ENCODE assay signal across 27 cellular contexts in genomic region chr14:102967506-102967795, GRCh38. TPM values are rescaled to one million over a fixed set of nuclear protein-coding genes. Genes with fewer than 3 reads are reported as not detected.
"Had no signal": no experiment of that assay in that cellular context is flagged by ENCODE, and none has a peak within 500 bp of the region (broad histone marks: within the 10 kb centered on the region; RNA-seq: fewer than 3 reads in every experiment).

No MANE protein-coding gene starts in this region.

- FAIRE-seq: bronchial epithelial cell, colon, endometrium, keratinocyte had no signal

- H3K4me3 ChIP-seq: esophagus muscularis mucosa, gastroesophageal sphincter, lung, smooth muscle cell had no signal

- H3K4me3 Mint-ChIP-seq: central memory CD8-positive, alpha-beta T cell; dendritic cell treated with granulocyte-macrophage colony-stimulating factor and Interleukin-4, amounts not matched to agents 40 ng/mL and 50 ng/mL, for 4 days; immature natural killer cell; naive thymus-derived CD4-positive, alpha-beta T cell; nephron progenitor cell; stimulated activated naive B cell treated with anti-CD40 and anti-IgM and Interleukin-4, amounts not matched to agents 10 μg/mL and 1 μg/mL and 100 μg/mL, for 72 hours; stimulated activated naive CD8-positive, alpha-beta T cell treated with anti-CD3 and anti-CD28 coated beads, Interleukin-15, amount 100 ng/mL, for 72 hours had no signal

- DNase-seq: effector CD8-positive, alpha-beta T cell; immature natural killer cell; left colon; left ventricle myocardium superior; mesenchymal stem cell; midbrain; naive thymus-derived CD4-positive, alpha-beta T cell; nephron progenitor cell; right cardiac atrium; stimulated activated CD4-positive, alpha-beta T cell treated with anti-CD3 and anti-CD28 coated beads, Interleukin-15, amount 100 ng/mL, for 24 hours; stimulated activated CD4-positive, alpha-beta T cell treated with anti-CD3 and anti-CD28 coated beads, Interleukin-2, amount 100 ng/mL, for 24 hours; stimulated activated CD4-positive, alpha-beta T cell treated with anti-CD3 and anti-CD28 coated beads, Interleukin-4, amount 100 ng/mL, for 4 hours; stimulated activated naive B cell treated with anti-CD40 and anti-IgM and Interleukin-4, amounts not matched to agents 10 μg/mL and 1 μg/mL and 100 μg/mL, for 72 hours; stimulated activated naive CD8-positive, alpha-beta T cell treated with anti-CD3 and anti-CD28 coated beads, Interleukin-15, amount 100 ng/mL, for 72 hours; trophoblast cell had no signal

- H3K9me3 ChIP-seq: esophagus muscularis mucosa, gastroesophageal sphincter, neutrophil had no signal

- H3K27ac Mint-ChIP-seq: dendritic cell treated with granulocyte-macrophage colony-stimulating factor and Interleukin-4, amounts not matched to agents 40 ng/mL and 50 ng/mL, for 4 days; immature natural killer cell; naive thymus-derived CD4-positive, alpha-beta T cell; nephron progenitor cell; stimulated activated naive B cell treated with anti-CD40 and anti-IgM and Interleukin-4, amounts not matched to agents 10 μg/mL and 1 μg/mL and 100 μg/mL, for 72 hours; stimulated activated naive CD8-positive, alpha-beta T cell treated with anti-CD3 and anti-CD28 coated beads, Interleukin-15, amount 100 ng/mL, for 72 hours had no signal

- ATAC-seq: gastroesophageal sphincter; left colon; left ventricle myocardium superior; naive thymus-derived CD4-positive, alpha-beta T cell; right cardiac atrium; stimulated activated naive B cell treated with anti-CD40 and anti-IgM and Interleukin-4, amounts not matched to agents 10 μg/mL and 1 μg/mL and 100 μg/mL, for 72 hours; stimulated activated naive CD8-positive, alpha-beta T cell treated with anti-CD3 and anti-CD28 coated beads, Interleukin-15, amount 100 ng/mL, for 72 hours had no signal

- H3K36me3 Mint-ChIP-seq: immature natural killer cell had no signal

- H3K27me3 Mint-ChIP-seq: dendritic cell treated with granulocyte-macrophage colony-stimulating factor and Interleukin-4, amounts not matched to agents 40 ng/mL and 50 ng/mL, for 4 days; naive thymus-derived CD4-positive, alpha-beta T cell; stimulated activated naive B cell treated with anti-CD40 and anti-IgM and Interleukin-4, amounts not matched to agents 10 μg/mL and 1 μg/mL and 100 μg/mL, for 72 hours; stimulated activated naive CD8-positive, alpha-beta T cell treated with anti-CD3 and anti-CD28 coated beads, Interleukin-15, amount 100 ng/mL, for 72 hours had no signal

- H3K36me3 ChIP-seq: neutrophil had no signal

- H3K4me1 ChIP-seq: esophagus muscularis mucosa, gastroesophageal sphincter had no signal

- H3K27ac ChIP-seq: epithelial cell of prostate, esophagus muscularis mucosa, gastroesophageal sphincter, neutrophil had no signal

- H3K9me3 Mint-ChIP-seq: central memory CD8-positive, alpha-beta T cell; dendritic cell treated with granulocyte-macrophage colony-stimulating factor and Interleukin-4, amounts not matched to agents 40 ng/mL and 50 ng/mL, for 4 days; immature natural killer cell; naive thymus-derived CD4-positive, alpha-beta T cell; nephron progenitor cell; stimulated activated naive B cell treated with anti-CD40 and anti-IgM and Interleukin-4, amounts not matched to agents 10 μg/mL and 1 μg/mL and 100 μg/mL, for 72 hours; stimulated activated naive CD8-positive, alpha-beta T cell treated with anti-CD3 and anti-CD28 coated beads, Interleukin-15, amount 100 ng/mL, for 72 hours had no signal

- H3K4me1 Mint-ChIP-seq: central memory CD8-positive, alpha-beta T cell; immature natural killer cell; naive thymus-derived CD4-positive, alpha-beta T cell; nephron progenitor cell; stimulated activated naive B cell treated with anti-CD40 and anti-IgM and Interleukin-4, amounts not matched to agents 10 μg/mL and 1 μg/mL and 100 μg/mL, for 72 hours; stimulated activated naive CD8-positive, alpha-beta T cell treated with anti-CD3 and anti-CD28 coated beads, Interleukin-15, amount 100 ng/mL, for 72 hours had no signal

- H3K27me3 ChIP-seq: esophagus muscularis mucosa, gastroesophageal sphincter, neutrophil had no signal

RNA-seq across cellular contexts. Expression of gene AMN, which starts 45.0 kb away (rescaled TPM):
- total RNA-seq: left ventricle myocardium superior had no signal
